ENCODE assay signal across 8 cellular contexts in genomic region chr9:2014696-2015580, GRCh38. TPM values are rescaled to one million over a fixed set of nuclear protein-coding genes. Genes with fewer than 3 reads are reported as not detected.
A peak's percentile ranks its signal among the peaks of the same experiment; 100 is the strongest.
DNase-seq lines count a peak whose midpoint lies in the region; ATAC-seq and TF ChIP-seq lines count a peak whose summit lies in the region.

SMARCA2 (plus strand) TSS chr9:2015347; CDS start chr9:2029023, 13,676 bp downstream.

- no peaks in the 10 kb centered on the region for H3K36me3 ChIP-seq in left lung

- peak within 1 kb of the TSS; percentile 88 to 92 for H3K4me3 ChIP-seq in left lung

- TF ChIP-seq CTCF in left lung (IDR thresholded peaks at IDR 0.05): no peak

- DNase-seq in C1 segment of cervical spinal cord (lab: John Stamatoyannopoulos, UW): peak; percentile 72 to 98 (median 95)
- peak; percentile 97 for DNase-seq in NCI-H748 (lab: John Stamatoyannopoulos, UW; ENCODE audit: unreplicated experiment)
- peak; percentile 89 to 93 for DNase-seq in activated CD4-positive, alpha-beta T cell treated with anti-CD3 and anti-CD28 coated beads, Interleukin-2, amount 50 U/mL, for 24 hours (ENCODE audit: low read depth in 1 of 2, low spot score in 1 of 2)
- peak; percentile 94 for DNase-seq in dedifferentiated amniotic fluid mesenchymal stem cell (ENCODE audit: extremely low spot score)
- peak; percentile 99 for DNase-seq in left lung
- peak; percentile 96 for DNase-seq in stimulated activated CD4-positive, alpha-beta T cell treated with anti-CD3 and anti-CD28 coated beads, Interleukin-2, amount 100 ng/mL, for 4 hours (ENCODE audit: low read depth)

- peak within 1 kb of the TSS; percentile 99 for H3K27ac ChIP-seq in left lung

- intact Hi-C loops in left lung (cut with DNase I): no loop called here

- ATAC-seq in GM19351 (IDR thresholded peaks at IDR 0.05; ENCODE audit: unreplicated experiment) (peak; percentile 70), HG03520 (IDR thresholded peaks at IDR 0.05; ENCODE audit: unreplicated experiment) (peak; percentile 73), left lung (peak; percentile 87)

- H3K9me3 ChIP-seq in left lung: no peaks in the 10 kb centered on the region

- no peaks in the 10 kb centered on the region for H3K27me3 ChIP-seq in left lung

- H3K4me1 ChIP-seq in left lung: peaks cover 14 to 32% of the 10 kb centered on the region in 2 donors

RNA-seq across cellular contexts. Expression of gene SMARCA2, which starts in this region (rescaled TPM):
- total RNA-seq in left lung: 100 to 1,000 TPM; 110 to 122 TPM

Comparison
In these comparisons a context has a peak if more than half of its experiments do, and no peak if none do; other contexts are left out.
1. Peak in every context shown above with its lines: DNase-seq, ATAC-seq, H3K4me3 ChIP-seq and H3K27ac ChIP-seq.